In genomic region chr12:69470189-69471094, GRCh38 we compare ENCODE assay signal across 1 cellular context.
A peak's percentile ranks its signal among the peaks of the same experiment; 100 is the strongest.
TF ChIP-seq lines count a peak whose summit lies in the region.

A gene with protein sequence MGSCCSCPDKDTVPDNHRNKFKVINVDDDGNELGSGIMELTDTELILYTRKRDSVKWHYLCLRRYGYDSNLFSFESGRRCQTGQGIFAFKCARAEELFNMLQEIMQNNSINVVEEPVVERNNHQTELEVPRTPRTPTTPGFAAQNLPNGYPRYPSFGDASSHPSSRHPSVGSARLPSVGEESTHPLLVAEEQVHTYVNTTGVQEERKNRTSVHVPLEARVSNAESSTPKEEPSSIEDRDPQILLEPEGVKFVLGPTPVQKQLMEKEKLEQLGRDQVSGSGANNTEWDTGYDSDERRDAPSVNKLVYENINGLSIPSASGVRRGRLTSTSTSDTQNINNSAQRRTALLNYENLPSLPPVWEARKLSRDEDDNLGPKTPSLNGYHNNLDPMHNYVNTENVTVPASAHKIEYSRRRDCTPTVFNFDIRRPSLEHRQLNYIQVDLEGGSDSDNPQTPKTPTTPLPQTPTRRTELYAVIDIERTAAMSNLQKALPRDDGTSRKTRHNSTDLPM (plus strand): TSS chr12:69470388. CDS start chr12:69569031, 98,643 bp downstream.

TF ChIP-seq in HepG2, 621 proteins besides CTCF, POLR2A, EP300 and RAD21 (continued from another document and continues in another):
- TF ChIP-seq, protein P1, sequence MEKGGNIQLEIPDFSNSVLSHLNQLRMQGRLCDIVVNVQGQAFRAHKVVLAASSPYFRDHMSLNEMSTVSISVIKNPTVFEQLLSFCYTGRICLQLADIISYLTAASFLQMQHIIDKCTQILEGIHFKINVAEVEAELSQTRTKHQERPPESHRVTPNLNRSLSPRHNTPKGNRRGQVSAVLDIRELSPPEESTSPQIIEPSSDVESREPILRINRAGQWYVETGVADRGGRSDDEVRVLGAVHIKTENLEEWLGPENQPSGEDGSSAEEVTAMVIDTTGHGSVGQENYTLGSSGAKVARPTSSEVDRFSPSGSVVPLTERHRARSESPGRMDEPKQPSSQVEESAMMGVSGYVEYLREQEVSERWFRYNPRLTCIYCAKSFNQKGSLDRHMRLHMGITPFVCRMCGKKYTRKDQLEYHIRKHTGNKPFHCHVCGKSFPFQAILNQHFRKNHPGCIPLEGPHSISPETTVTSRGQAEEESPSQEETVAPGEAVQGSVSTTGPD (CRISPR knock-in tag; IDR thresholded peaks at IDR 0.05): 0 out of 2 replicates have a peak, but pooled peaks have one; percentile 17
- no peak for TF ChIP-seq NFE2L2 (IDR thresholded peaks at IDR 0.05; ENCODE audit: low read length)
- TF ChIP-seq CBX1 (IDR thresholded peaks at IDR 0.05; ENCODE audit: low read depth): no peak
- TF ChIP-seq, protein P2, sequence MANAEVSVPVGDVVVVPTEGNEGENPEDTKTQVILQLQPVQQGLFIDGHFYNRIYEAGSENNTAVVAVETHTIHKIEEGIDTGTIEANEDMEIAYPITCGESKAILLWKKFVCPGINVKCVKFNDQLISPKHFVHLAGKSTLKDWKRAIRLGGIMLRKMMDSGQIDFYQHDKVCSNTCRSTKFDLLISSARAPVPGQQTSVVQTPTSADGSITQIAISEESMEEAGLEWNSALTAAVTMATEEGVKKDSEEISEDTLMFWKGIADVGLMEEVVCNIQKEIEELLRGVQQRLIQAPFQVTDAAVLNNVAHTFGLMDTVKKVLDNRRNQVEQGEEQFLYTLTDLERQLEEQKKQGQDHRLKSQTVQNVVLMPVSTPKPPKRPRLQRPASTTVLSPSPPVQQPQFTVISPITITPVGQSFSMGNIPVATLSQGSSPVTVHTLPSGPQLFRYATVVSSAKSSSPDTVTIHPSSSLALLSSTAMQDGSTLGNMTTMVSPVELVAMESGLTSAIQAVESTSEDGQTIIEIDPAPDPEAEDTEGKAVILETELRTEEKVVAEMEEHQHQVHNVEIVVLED (CRISPR knock-in tag; IDR thresholded peaks at IDR 0.05; ENCODE audit: borderline replicate concordance): 0 out of 2 replicates have a peak, but pooled peaks have one; percentile 35
- TF ChIP-seq ZNF615 (CRISPR knock-in tag; IDR thresholded peaks at IDR 0.05; ENCODE audit: borderline replicate concordance): no peak
- TF ChIP-seq ZNF10 (CRISPR knock-in tag; IDR thresholded peaks at IDR 0.05; ENCODE audit: borderline replicate concordance, low read depth): no peak
- no peak for TF ChIP-seq HDAC6 (IDR thresholded peaks at IDR 0.05; ENCODE audit: low read depth, low read length)
- no peak for TF ChIP-seq GTF3A (CRISPR knock-in tag; conservative IDR thresholded peaks at IDR 0.05)
- no peak for TF ChIP-seq ZFP36L2 (CRISPR knock-in tag; IDR thresholded peaks at IDR 0.05)
- TF ChIP-seq ELK4 (CRISPR knock-in tag; IDR thresholded peaks at IDR 0.05; ENCODE audit: borderline replicate concordance): no peak
- no peak for TF ChIP-seq EZH2 (conservative IDR thresholded peaks at IDR 0.05; ENCODE audit: low read depth, low read length)
- TF ChIP-seq ZNF414 (CRISPR knock-in tag; IDR thresholded peaks at IDR 0.05): no peak
- TF ChIP-seq, protein P3, sequence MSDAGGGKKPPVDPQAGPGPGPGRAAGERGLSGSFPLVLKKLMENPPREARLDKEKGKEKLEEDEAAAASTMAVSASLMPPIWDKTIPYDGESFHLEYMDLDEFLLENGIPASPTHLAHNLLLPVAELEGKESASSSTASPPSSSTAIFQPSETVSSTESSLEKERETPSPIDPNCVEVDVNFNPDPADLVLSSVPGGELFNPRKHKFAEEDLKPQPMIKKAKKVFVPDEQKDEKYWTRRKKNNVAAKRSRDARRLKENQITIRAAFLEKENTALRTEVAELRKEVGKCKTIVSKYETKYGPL (CRISPR knock-in tag; IDR thresholded peaks at IDR 0.05): no peak; the same call in 1 of the 2 replicates
- TF ChIP-seq ZSCAN20 (CRISPR knock-in tag; IDR thresholded peaks at IDR 0.05; ENCODE audit: borderline replicate concordance): no peak; the same call in none of the 2 replicates
- TF ChIP-seq KDM6A (CRISPR knock-in tag; IDR thresholded peaks at IDR 0.05; ENCODE audit: low read depth): 0 out of 2 replicates have a peak, but pooled peaks have one; percentile 8
- no peak for TF ChIP-seq ZXDC (CRISPR knock-in tag; IDR thresholded peaks at IDR 0.05)
- TF ChIP-seq HMG20A (CRISPR knock-in tag; IDR thresholded peaks at IDR 0.05; ENCODE audit: borderline replicate concordance): no peak; the same call in 1 of the 2 replicates
- TF ChIP-seq STAG1 (CRISPR knock-in tag; IDR thresholded peaks at IDR 0.05): peak; percentile 73
- no peak for TF ChIP-seq ZNF567 (CRISPR knock-in tag; IDR thresholded peaks at IDR 0.05; ENCODE audit: borderline replicate concordance)
- TF ChIP-seq ZNF451 (CRISPR knock-in tag; IDR thresholded peaks at IDR 0.05): no peak
- TF ChIP-seq, protein P4, sequence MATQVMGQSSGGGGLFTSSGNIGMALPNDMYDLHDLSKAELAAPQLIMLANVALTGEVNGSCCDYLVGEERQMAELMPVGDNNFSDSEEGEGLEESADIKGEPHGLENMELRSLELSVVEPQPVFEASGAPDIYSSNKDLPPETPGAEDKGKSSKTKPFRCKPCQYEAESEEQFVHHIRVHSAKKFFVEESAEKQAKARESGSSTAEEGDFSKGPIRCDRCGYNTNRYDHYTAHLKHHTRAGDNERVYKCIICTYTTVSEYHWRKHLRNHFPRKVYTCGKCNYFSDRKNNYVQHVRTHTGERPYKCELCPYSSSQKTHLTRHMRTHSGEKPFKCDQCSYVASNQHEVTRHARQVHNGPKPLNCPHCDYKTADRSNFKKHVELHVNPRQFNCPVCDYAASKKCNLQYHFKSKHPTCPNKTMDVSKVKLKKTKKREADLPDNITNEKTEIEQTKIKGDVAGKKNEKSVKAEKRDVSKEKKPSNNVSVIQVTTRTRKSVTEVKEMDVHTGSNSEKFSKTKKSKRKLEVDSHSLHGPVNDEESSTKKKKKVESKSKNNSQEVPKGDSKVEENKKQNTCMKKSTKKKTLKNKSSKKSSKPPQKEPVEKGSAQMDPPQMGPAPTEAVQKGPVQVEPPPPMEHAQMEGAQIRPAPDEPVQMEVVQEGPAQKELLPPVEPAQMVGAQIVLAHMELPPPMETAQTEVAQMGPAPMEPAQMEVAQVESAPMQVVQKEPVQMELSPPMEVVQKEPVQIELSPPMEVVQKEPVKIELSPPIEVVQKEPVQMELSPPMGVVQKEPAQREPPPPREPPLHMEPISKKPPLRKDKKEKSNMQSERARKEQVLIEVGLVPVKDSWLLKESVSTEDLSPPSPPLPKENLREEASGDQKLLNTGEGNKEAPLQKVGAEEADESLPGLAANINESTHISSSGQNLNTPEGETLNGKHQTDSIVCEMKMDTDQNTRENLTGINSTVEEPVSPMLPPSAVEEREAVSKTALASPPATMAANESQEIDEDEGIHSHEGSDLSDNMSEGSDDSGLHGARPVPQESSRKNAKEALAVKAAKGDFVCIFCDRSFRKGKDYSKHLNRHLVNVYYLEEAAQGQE (IDR thresholded peaks at IDR 0.05; ENCODE audit: borderline replicate concordance in 1 of 2, low read depth in 1 of 2, low read length in 2 of 2): peak in 1 of 2 experiments; percentile 43; a peak in 1 of 4 replicates
- TF ChIP-seq GZF1 (CRISPR knock-in tag; IDR thresholded peaks at IDR 0.05): 0 out of 2 replicates have a peak, but pooled peaks have one; percentile 58
- peak; percentile 62; the same call in 1 of the 2 replicates for TF ChIP-seq ZNF709 (CRISPR knock-in tag; IDR thresholded peaks at IDR 0.05)
- no peak for TF ChIP-seq TRIM22 (IDR thresholded peaks at IDR 0.05)
- peak; percentile 87 for TF ChIP-seq PHF20 (CRISPR knock-in tag; IDR thresholded peaks at IDR 0.05)
- no peak for TF ChIP-seq SAFB2 (CRISPR knock-in tag; IDR thresholded peaks at IDR 0.05; ENCODE audit: borderline replicate concordance, low read depth)
- TF ChIP-seq, protein P5, sequence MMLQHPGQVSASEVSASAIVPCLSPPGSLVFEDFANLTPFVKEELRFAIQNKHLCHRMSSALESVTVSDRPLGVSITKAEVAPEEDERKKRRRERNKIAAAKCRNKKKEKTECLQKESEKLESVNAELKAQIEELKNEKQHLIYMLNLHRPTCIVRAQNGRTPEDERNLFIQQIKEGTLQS (CRISPR knock-in tag; IDR thresholded peaks at IDR 0.05): peak; percentile 8; the same call in 1 of the 2 replicates
- peak; percentile 94 for TF ChIP-seq KMT2A (CRISPR knock-in tag; IDR thresholded peaks at IDR 0.05)
- TF ChIP-seq, protein P6, sequence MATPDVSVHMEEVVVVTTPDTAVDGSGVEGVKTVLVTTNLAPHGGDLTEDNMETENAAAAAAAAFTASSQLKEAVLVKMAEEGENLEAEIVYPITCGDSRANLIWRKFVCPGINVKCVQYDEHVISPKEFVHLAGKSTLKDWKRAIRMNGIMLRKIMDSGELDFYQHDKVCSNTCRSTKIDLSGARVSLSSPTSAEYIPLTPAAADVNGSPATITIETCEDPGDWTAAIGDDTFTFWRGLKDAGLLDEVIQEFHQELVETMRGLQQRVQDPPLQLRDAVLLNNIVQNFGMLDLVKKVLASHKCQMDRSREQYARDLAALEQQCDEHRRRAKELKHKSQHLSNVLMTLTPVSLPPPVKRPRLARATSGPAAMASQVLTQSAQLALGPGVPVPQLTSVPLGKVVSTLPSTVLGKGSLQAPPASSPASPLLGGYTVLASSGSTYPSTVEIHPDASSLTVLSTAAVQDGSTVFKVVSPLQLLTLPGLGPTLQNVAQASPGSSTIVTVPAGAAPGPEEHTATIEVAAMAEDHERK (CRISPR knock-in tag; IDR thresholded peaks at IDR 0.05; ENCODE audit: low read depth): 0 out of 2 replicates have a peak, but pooled peaks have one; percentile 16
- no peak for TF ChIP-seq JARID2 (CRISPR knock-in tag; IDR thresholded peaks at IDR 0.05; ENCODE audit: insufficient replicate concordance)
- TF ChIP-seq KLF11 (CRISPR knock-in tag; IDR thresholded peaks at IDR 0.05): no peak
- TF ChIP-seq DNMT3B (CRISPR knock-in tag; conservative IDR thresholded peaks at IDR 0.05): no peak
- no peak for TF ChIP-seq ZNF788 (CRISPR knock-in tag; IDR thresholded peaks at IDR 0.05; ENCODE audit: borderline replicate concordance)
- no peak for TF ChIP-seq JUNB (CRISPR knock-in tag; IDR thresholded peaks at IDR 0.05; ENCODE audit: borderline replicate concordance)
- TF ChIP-seq ZNF557 (CRISPR knock-in tag; IDR thresholded peaks at IDR 0.05): no peak
- no peak for TF ChIP-seq RORA (CRISPR knock-in tag; IDR thresholded peaks at IDR 0.05)
- TF ChIP-seq ZNF275 (CRISPR knock-in tag; IDR thresholded peaks at IDR 0.05; ENCODE audit: borderline replicate concordance): no peak
- TF ChIP-seq ZNF160 (CRISPR knock-in tag; IDR thresholded peaks at IDR 0.05): no peak
- TF ChIP-seq RXRB (CRISPR knock-in tag; IDR thresholded peaks at IDR 0.05; ENCODE audit: borderline replicate concordance): peak; percentile 34; the same call in 1 of the 2 replicates
- TF ChIP-seq, protein P7, sequence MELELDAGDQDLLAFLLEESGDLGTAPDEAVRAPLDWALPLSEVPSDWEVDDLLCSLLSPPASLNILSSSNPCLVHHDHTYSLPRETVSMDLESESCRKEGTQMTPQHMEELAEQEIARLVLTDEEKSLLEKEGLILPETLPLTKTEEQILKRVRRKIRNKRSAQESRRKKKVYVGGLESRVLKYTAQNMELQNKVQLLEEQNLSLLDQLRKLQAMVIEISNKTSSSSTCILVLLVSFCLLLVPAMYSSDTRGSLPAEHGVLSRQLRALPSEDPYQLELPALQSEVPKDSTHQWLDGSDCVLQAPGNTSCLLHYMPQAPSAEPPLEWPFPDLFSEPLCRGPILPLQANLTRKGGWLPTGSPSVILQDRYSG (CRISPR knock-in tag; IDR thresholded peaks at IDR 0.05): no peak; the same call in 1 of the 2 replicates
- TF ChIP-seq HOXD1 (CRISPR knock-in tag; IDR thresholded peaks at IDR 0.05): no peak
